9 cellular contexts compared by ENCODE assay signal in genomic region chr1:155184835-155185782, GRCh38. TPM values are rescaled to one million over a fixed set of nuclear protein-coding genes. Genes with fewer than 3 reads are reported as not detected.
DNase-seq lines count a peak whose midpoint lies in the region; ATAC-seq and TF ChIP-seq lines count a peak whose summit lies in the region.
"Had no signal": no experiment of that assay in that cellular context is flagged by ENCODE, and none has a peak within 500 bp of the region (broad histone marks: within the 10 kb centered on the region; RNA-seq: fewer than 3 reads in every experiment).

No MANE protein-coding gene starts in this region.

- DNase-seq in Daoy (ENCODE audit: low read depth) (peak; percentile 30), ecto neural progenitor cell (ENCODE audit: low spot score) (peak; percentile 42), spleen (peak; percentile 88), foreskin fibroblast (no peak)
- no peak for DNase-seq in activated T-cell treated with anti-CD3 and anti-CD28 coated beads, Interleukin-2, amount 50 U/mL, for 24 hours
- no peak for DNase-seq in stimulated activated CD8-positive, alpha-beta memory T cell treated with anti-CD3 and anti-CD28 coated beads, Interleukin-4, amount 100 ng/mL, for 48 hours

- TF ChIP-seq CTCF in spleen (IDR thresholded peaks at IDR 0.05 in 8 of 11, conservative IDR thresholded peaks at IDR 0.05 in 3 of 11) (peak in 5 of 11 experiments; percentile 12 to 32 (median 20)), foreskin fibroblast (IDR thresholded peaks at IDR 0.05; ENCODE audit: low read depth, low read length) (no peak)

- H3K36me3 ChIP-seq in spleen, result peaks cover 0 to 4% (median 0%) of the 10 kb centered on the region in 6 donors

- peaks cover 9 to 34% (median 27%) of the 10 kb centered on the region in 6 donors for H3K4me1 ChIP-seq in spleen

- peak; percentile 94 for ATAC-seq in GM19463 (IDR thresholded peaks at IDR 0.05; ENCODE audit: unreplicated experiment)

- TF ChIP-seq POLR2A in spleen (IDR thresholded peaks at IDR 0.05), result no peak

- peak overlapping the region in 7 of 8 donors; percentile 20 to 82 (median 56) for H3K27ac ChIP-seq in spleen

- no peaks in the 10 kb centered on the region for H3K9me3 Mint-ChIP-seq in IgD-negative memory B cell
- H3K9me3 Mint-ChIP-seq in activated T-cell treated with anti-CD3 and anti-CD28 coated beads, Interleukin-2, amount 50 U/mL, for 24 hours, result no peaks in the 10 kb centered on the region

- no peaks in the 10 kb centered on the region for H3K27me3 ChIP-seq in spleen (replicated peaks in 1 of 7)

- H3K4me3 ChIP-seq in spleen, result no peak overlapping the region
- no peak overlapping the region for H3K4me3 ChIP-seq in foreskin fibroblast (ENCODE audit: low read depth in 1 of 2, low read length in 2 of 2)

- intact Hi-C loops in spleen (cut with DNase I; ENCODE audit: low total_unique reads), result no loop called here

- H3K36me3 Mint-ChIP-seq in IgD-negative memory B cell, result peaks cover 1% of the 10 kb centered on the region
- peaks cover 19% of the 10 kb centered on the region for H3K36me3 Mint-ChIP-seq in activated T-cell treated with anti-CD3 and anti-CD28 coated beads, Interleukin-2, amount 50 U/mL, for 24 hours (ENCODE audit: low read depth)

- peak overlapping the region; percentile 25 to 86 (median 64) for H3K4me3 Mint-ChIP-seq in IgD-negative memory B cell
- no peak overlapping the region for H3K4me3 Mint-ChIP-seq in activated T-cell treated with anti-CD3 and anti-CD28 coated beads, Interleukin-2, amount 50 U/mL, for 24 hours
- H3K4me3 Mint-ChIP-seq: activated naive CD8-positive, alpha-beta T cell had no signal

- H3K9me3 ChIP-seq in spleen, result no peaks in the 10 kb centered on the region

- peaks cover 10 to 17% (median 17%) of the 10 kb centered on the region in 3 donors for H3K4me1 Mint-ChIP-seq in IgD-negative memory B cell
- peaks cover 4% of the 10 kb centered on the region for H3K4me1 Mint-ChIP-seq in activated T-cell treated with anti-CD3 and anti-CD28 coated beads, Interleukin-2, amount 50 U/mL, for 24 hours (ENCODE audit: low read depth)

- WGBS in spleen, 5 donors, result 55 to 65% (median 59%) methylated on average over 13 to 21 of the region's 21 CpGs

- no peaks in the 10 kb centered on the region for H3K27me3 Mint-ChIP-seq in IgD-negative memory B cell
- H3K27me3 Mint-ChIP-seq in activated T-cell treated with anti-CD3 and anti-CD28 coated beads, Interleukin-2, amount 50 U/mL, for 24 hours, result no peaks in the 10 kb centered on the region
- H3K27me3 Mint-ChIP-seq: activated naive CD8-positive, alpha-beta T cell had no signal

- H3K27ac Mint-ChIP-seq in IgD-negative memory B cell, result peak overlapping the region; percentile 71 to 95 (median 80)
- no peak overlapping the region for H3K27ac Mint-ChIP-seq in activated T-cell treated with anti-CD3 and anti-CD28 coated beads, Interleukin-2, amount 50 U/mL, for 24 hours
- H3K27ac Mint-ChIP-seq: activated naive CD8-positive, alpha-beta T cell had no signal

RNA-seq across cellular contexts. Expression of gene TRIM46, which starts 11.5 kb away (rescaled TPM):
- 0.63 and 1.9 TPM in 2 replicates for total RNA-seq in Daoy (2014; rRNA removed; shearing (Covaris generic))
- polyA plus RNA-seq in IgD-negative memory B cell (0.14 TPM), spleen (under 1 TPM; 0.35 to 0.77 (median 0.46) TPM)
- total RNA-seq in spleen, result 1 to 10 TPM in 6 of 7 donors, under 1 TPM in 1; 0.83 to 3.6 (median 1.6) TPM

RNA-seq across cellular contexts. Expression of gene KRTCAP2, which starts 12.0 kb away (rescaled TPM):
- total RNA-seq in Daoy (2014; rRNA removed; shearing (Covaris generic)), result 123 and 131 TPM in 2 replicates
- polyA plus RNA-seq in IgD-negative memory B cell, result 420 TPM
- 100 to 1,000 TPM; 113 to 154 (median 136) TPM for total RNA-seq in spleen
- polyA plus RNA-seq in spleen, result 100 to 1,000 TPM; 193 to 203 (median 200) TPM

RNA-seq across cellular contexts. Expression of gene THBS3, which starts 22.6 kb away (rescaled TPM):
- 2.9 and 3.2 TPM in 2 replicates for total RNA-seq in Daoy (2014; rRNA removed; shearing (Covaris generic))
- polyA plus RNA-seq in IgD-negative memory B cell (1.4 TPM), spleen (10 to 100 TPM; 10.2 to 31.2 (median 27.7) TPM)
- total RNA-seq in spleen, result 10 to 100 TPM; 14.3 to 22.6 (median 20.5) TPM

RNA-seq across cellular contexts. Expression of gene MTX1, which starts 23.4 kb away (rescaled TPM):
- total RNA-seq in Daoy (2014; rRNA removed; shearing (Covaris generic)), result 81.3 and 96.7 TPM in 2 replicates
- polyA plus RNA-seq in IgD-negative memory B cell (41.7 TPM), spleen (10 to 100 TPM; 43.7 to 48.4 (median 44.5) TPM)
- 10 to 100 TPM; 28.2 to 40.9 (median 33.2) TPM for total RNA-seq in spleen

RNA-seq across cellular contexts. Expression of gene DPM3, which starts 44.8 kb away (rescaled TPM):
- 5.0 and 66.4 TPM in 2 replicates for total RNA-seq in Daoy (2014; rRNA removed; shearing (Covaris generic))
- polyA plus RNA-seq in IgD-negative memory B cell (83.9 TPM), spleen (100 to 1,000 TPM; 205 to 262 (median 229) TPM)
- 10 to 100 TPM; 25.0 to 62.4 (median 49.9) TPM for total RNA-seq in spleen

Comparison
In these comparisons a context has a peak if more than half of its experiments do, and no peak if none do; other contexts are left out.
1. DNase-seq: peak in Daoy (single experiment), ecto neural progenitor cell (single experiment) and spleen (single experiment); none in activated T-cell treated with anti-CD3 and anti-CD28 coated beads, Interleukin-2, amount 50 U/mL, for 24 hours (single experiment), foreskin fibroblast (0 of 2) and stimulated activated CD8-positive, alpha-beta memory T cell treated with anti-CD3 and anti-CD28 coated beads, Interleukin-4, amount 100 ng/mL, for 48 hours (single experiment).